ENCODE assay signal across 1 cellular context in genomic region chr10:21574514-21574913, GRCh38. TPM values are rescaled to one million over a fixed set of nuclear protein-coding genes. Genes with fewer than 3 reads are reported as not detected.
"Had no signal": no experiment of that assay in that cellular context is flagged by ENCODE, and none has a peak within 500 bp of the region (broad histone marks: within the 10 kb centered on the region; RNA-seq: fewer than 3 reads in every experiment).

No MANE protein-coding gene starts in this region.

RNA-seq across cellular contexts. Expression of gene SKIDA1, which starts 49.0 kb away (rescaled TPM):
- total RNA-seq: OCI-LY7 had no signal
